Comparison of ENCODE assay signal across 11 cellular contexts in genomic region chr7:142813262-142813661, GRCh38. TPM values are rescaled to one million over a fixed set of nuclear protein-coding genes. Genes with fewer than 3 reads are reported as not detected.
DNase-seq lines count a peak whose midpoint lies in the region; ATAC-seq, FAIRE-seq and TF ChIP-seq lines count a peak whose summit lies in the region.
"Had no signal": no experiment of that assay in that cellular context is flagged by ENCODE, and none has a peak within 500 bp of the region (broad histone marks: within the 10 kb centered on the region; RNA-seq: fewer than 3 reads in every experiment).

No MANE protein-coding gene starts in this region.

- 0% methylated on average over 2 of the region's 2 CpGs for WGBS in A549 (ENCODE audit: missing lambda C conversion rate)
- 10% methylated on average over 2 of the region's 2 CpGs for WGBS in hepatocyte (ENCODE audit: low lambda C conversion rate, missing lambda C conversion rate)
- 32 to 34% methylated on average over 2 of the region's 2 CpGs for WGBS in sigmoid colon, 2 donors

- no peaks in the 10 kb centered on the region for H3K79me2 ChIP-seq in hepatocyte

- POLR2A ChIA-PET in A549 (lab: Yijun Ruan, JAX): no interaction called here

- TF ChIP-seq POLR2A in A549 (IDR thresholded peaks at IDR 0.05; ENCODE audit: low read length): no peak
- TF ChIP-seq POLR2A in sigmoid colon (IDR thresholded peaks at IDR 0.05): no peak

- H4K20me1 ChIP-seq in hepatocyte (ENCODE audit: insufficient read depth, poor library complexity, severe bottlenecking): no peaks in the 10 kb centered on the region

- peaks cover 67% of the 10 kb centered on the region for H3K4me1 Mint-ChIP-seq in T-helper 17 cell

- CTCF ChIA-PET in A549 (lab: Yijun Ruan, JAX): interaction anchor here (0.8 to 4.8 kb wide), 6 partner anchors 25 to 289 kb away, joined by 3 to 34 read pairs (median 6); no protein-coding TSS in a partner anchor

- intact Hi-C loops in sigmoid colon (cut with DNase I): no loop called here

- TF ChIP-seq CTCF in A549 (IDR thresholded peaks at IDR 0.05): no peak
- no peak for TF ChIP-seq CTCF in hepatocyte (IDR thresholded peaks at IDR 0.05; ENCODE audit: poor library complexity)
- no peak for TF ChIP-seq CTCF in sigmoid colon (IDR thresholded peaks at IDR 0.05)

- H3K27me3 ChIP-seq in hepatocyte: peaks cover 15% of the 10 kb centered on the region
- peaks cover 3 to 19% (median 14%) of the 10 kb centered on the region in 3 donors for H3K27me3 ChIP-seq in sigmoid colon

- no peak for FAIRE-seq in A549 (lab: Jason Lieb, UNC)

- H3K4me3 ChIP-seq in A549 (no peak overlapping the region), hepatocyte (no peak overlapping the region), sigmoid colon (no peak overlapping the region)

- H3K9me2 ChIP-seq in hepatocyte (replicated peaks; ENCODE audit: insufficient read depth): no peaks in the 10 kb centered on the region

- no peaks in the 10 kb centered on the region for H3K4me1 ChIP-seq in A549
- no peaks in the 10 kb centered on the region for H3K4me1 ChIP-seq in hepatocyte (ENCODE audit: insufficient read depth)
- H3K4me1 ChIP-seq in sigmoid colon: no peaks in the 10 kb centered on the region

- H3K27ac Mint-ChIP-seq in T-helper 17 cell: peak overlapping the region; percentile 100
- H3K27ac Mint-ChIP-seq: natural killer cell had no signal

- peaks cover 11% of the 10 kb centered on the region for H3K27me3 Mint-ChIP-seq in T-helper 17 cell

- no peak for TF ChIP-seq RAD21 in A549 (conservative IDR thresholded peaks at IDR 0.05 in 1 of 2, IDR thresholded peaks at IDR 0.05 in 1 of 2)

- peaks cover 11% of the 10 kb centered on the region for H3K36me3 Mint-ChIP-seq in T-helper 17 cell (ENCODE audit: low read depth)
- H3K36me3 Mint-ChIP-seq: natural killer cell had no signal

- peak; percentile 49 to 60; a peak in 4 of 6 replicates for ATAC-seq in A549
- ATAC-seq in T-helper 17 cell: no peak
- ATAC-seq: natural killer cell had no signal

- H3K36me3 ChIP-seq in hepatocyte (replicated peaks; ENCODE audit: insufficient read depth, low read depth): no peaks in the 10 kb centered on the region
- no peaks in the 10 kb centered on the region for H3K36me3 ChIP-seq in sigmoid colon

- no peak overlapping the region for H2AFZ ChIP-seq in hepatocyte

- H3K9me3 ChIP-seq in A549: no peaks in the 10 kb centered on the region
- no peaks in the 10 kb centered on the region for H3K9me3 ChIP-seq in T-helper 17 cell (ENCODE audit: control insufficient read depth, low read length, poor library complexity, severe bottlenecking)
- no peaks in the 10 kb centered on the region for H3K9me3 ChIP-seq in hepatocyte (ENCODE audit: low read depth)
- no peaks in the 10 kb centered on the region for H3K9me3 ChIP-seq in sigmoid colon

- H3K27ac ChIP-seq in A549 (no peak overlapping the region), hepatocyte (no peak overlapping the region), sigmoid colon (no peak overlapping the region)

- DNase-seq in A549 (ENCODE audit: low read depth in 1 of 2, low spot score in 1 of 2): peak in 1 of 2 experiments; percentile 29
- peak; percentile 68 for DNase-seq in ELR (ENCODE audit: low read depth)
- DNase-seq in T-helper 17 cell: no peak
- peak; percentile 78 for DNase-seq in hepatocyte (ENCODE audit: low spot score)
- no peak for DNase-seq in GM19240 (ENCODE audit: insufficient read length, low spot score)
- no peak for DNase-seq in C1 segment of cervical spinal cord (lab: John Stamatoyannopoulos, UW)
- no peak for DNase-seq in germinal center (ENCODE audit: low spot score)
- DNase-seq in sigmoid colon: no peak
- DNase-seq: KBM-7, natural killer cell had no signal

- TF ChIP-seq EP300 in A549 (IDR thresholded peaks at IDR 0.05): no peak
- no peak for TF ChIP-seq EP300 in sigmoid colon (IDR thresholded peaks at IDR 0.05)

- H3K4me3 Mint-ChIP-seq in T-helper 17 cell: peak overlapping the region; percentile 85
- H3K4me3 Mint-ChIP-seq: natural killer cell had no signal

- H3K4me2 ChIP-seq in A549 (no peak overlapping the region), hepatocyte (no peak overlapping the region)

TF ChIP-seq in A549, 52 proteins besides CTCF, POLR2A, EP300 and RAD21:
- TF ChIP-seq REST (IDR thresholded peaks at IDR 0.05) (no peak), FOSL2 (IDR thresholded peaks at IDR 0.05) (no peak), FOSL2 (CRISPR knock-in tag; IDR thresholded peaks at IDR 0.05) (no peak), TFCP2L1 (CRISPR knock-in tag; IDR thresholded peaks at IDR 0.05) (no peak), BCL3 (IDR thresholded peaks at IDR 0.05) (no peak), JUN (IDR thresholded peaks at IDR 0.05) (no peak), HOXB5 (CRISPR knock-in tag; IDR thresholded peaks at IDR 0.05) (no peak), CBX8 (IDR thresholded peaks at IDR 0.05) (no peak), BHLHE40 (IDR thresholded peaks at IDR 0.05; ENCODE audit: low read depth, low read length) (no peak), GATA3 (IDR thresholded peaks at IDR 0.05; ENCODE audit: borderline replicate concordance) (no peak)

RNA-seq across cellular contexts. Expression of gene EPHB6, which starts 41.6 kb away (rescaled TPM):
- polyA plus RNA-seq in A549 (2011; rRNA removed) (0.26 and 0.32 TPM in 2 replicates), A549 (2017; fragmentation: RNase III; extraction: RNeasy Plus Mini Kit Qiagen cat#74134 plus additional on column Dnase treatment) (0.14 to 0.37 TPM (median 0.22 TPM) in 3 replicates), hepatocyte (23.0 and 29.6 TPM in 2 replicates), sigmoid colon (1 to 10 TPM; 1.2 to 5.6 (median 1.2) TPM)
- polyA plus RNA-seq in A549 (2012; cell fraction: cytosol; rRNA removed): 0.09 and 0.10 TPM in 2 replicates
- polyA plus RNA-seq in A549 (2012; cell fraction: nucleus; rRNA removed): 0.35 and 0.86 TPM in 2 replicates
- polyA minus RNA-seq in A549 (2011; rRNA and poly(A)+ RNA removed): 1.1 and 1.2 TPM in 2 replicates
- total RNA-seq in T-helper 17 cell (10 to 100 TPM; 52.3 to 59.9 TPM), hepatocyte (7.4 and 14.8 TPM in 2 replicates), sigmoid colon (10 to 100 TPM in 2 of 4 donors, 1 to 10 TPM in 2; 6.7 to 13.6 (median 10.2) TPM)
- total RNA-seq: G401 had no signal

RNA-seq across cellular contexts. Expression of gene PRSS2, which starts 42.5 kb away (rescaled TPM):
- polyA plus RNA-seq in A549 (2011; rRNA removed): not detected in 2 replicates
- not detected in 2 replicates for polyA plus RNA-seq in A549 (2012; cell fraction: cytosol; rRNA removed)
- polyA plus RNA-seq in A549 (2012; cell fraction: nucleus; rRNA removed): not detected in 2 replicates
- polyA plus RNA-seq in A549 (2017; fragmentation: RNase III; extraction: RNeasy Plus Mini Kit Qiagen cat#74134 plus additional on column Dnase treatment): not detected in 3 replicates
- not detected in 2 replicates for polyA minus RNA-seq in A549 (2011; rRNA and poly(A)+ RNA removed)
- total RNA-seq in T-helper 17 cell: not detected
- 94.7 and 144 TPM in 2 replicates for total RNA-seq in hepatocyte
- 241 and 273 TPM in 2 replicates for polyA plus RNA-seq in hepatocyte
- not detected for total RNA-seq in sigmoid colon
- 10 to 100 TPM in 1 of 3 donors, 1 to 10 TPM in 2; 1.4 to 30.0 (median 3.0) TPM for polyA plus RNA-seq in sigmoid colon
- total RNA-seq: G401, natural killer cell had no signal

Comparison
In these comparisons a context has a peak if more than half of its experiments do, and no peak if none do; other contexts are left out.
1. DNase-seq: peak in ELR (single experiment) and hepatocyte (single experiment); none in T-helper 17 cell (0 of 3), GM19240 (single experiment), C1 segment of cervical spinal cord (0 of 14), germinal center (single experiment) and sigmoid colon (single experiment).
2. RNA of gene PRSS2, which starts 42.5 kb away (total RNA-seq): 94.7 to 144 TPM in hepatocyte; not detected in T-helper 17 cell and not detected in sigmoid colon; every median in the first group is over 10 times any median in the second.